ENCODE assay signal across 25 cellular contexts in the genomic region with DNA sequence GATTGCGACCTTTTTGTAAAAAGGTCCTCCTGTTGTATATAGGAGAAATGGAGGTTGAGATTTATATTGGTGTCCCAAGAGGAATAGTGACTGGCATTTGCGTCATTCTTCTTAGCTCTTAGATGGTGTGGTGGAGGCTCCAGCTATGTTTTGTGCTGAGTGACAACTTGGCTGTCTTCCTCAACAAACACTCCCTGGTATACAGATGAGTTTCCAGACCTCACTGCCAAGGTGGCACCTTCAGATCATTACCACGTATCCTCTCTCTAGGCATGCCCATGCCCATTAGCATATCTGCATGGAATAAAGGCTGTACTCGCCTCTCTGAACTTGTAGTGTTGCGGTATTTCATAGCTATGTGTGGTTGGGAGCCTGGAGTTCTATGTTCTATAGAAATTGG.
"Had no signal": no experiment of that assay in that cellular context is flagged by ENCODE, and none has a peak within 500 bp of the region (broad histone marks: within the 10 kb centered on the region; RNA-seq: fewer than 3 reads in every experiment).

No MANE protein-coding gene starts in this region.

- H3K27me3 Mint-ChIP-seq: dendritic cell treated with granulocyte-macrophage colony-stimulating factor and Interleukin-4, amounts not matched to agents 40 ng/mL and 50 ng/mL, for 4 days; effector memory CD8-positive, alpha-beta T cell had no signal

- H3K4me1 Mint-ChIP-seq: endodermal cell had no signal

- ATAC-seq: effector memory CD8-positive, alpha-beta T cell; esophagus mucosa; foreskin keratinocyte; gastrocnemius medialis; gastroesophageal sphincter had no signal

- H3K4me3 ChIP-seq: colonic mucosa, coronary artery, dorsolateral prefrontal cortex, esophagus muscularis mucosa, esophagus squamous epithelium, gastrocnemius medialis, gastroesophageal sphincter, heart left ventricle, heart right ventricle had no signal

- DNase-seq: colonic mucosa; cortex of kidney; dermis blood vessel endothelial cell; dorsolateral prefrontal cortex; effector CD4-positive, alpha-beta T cell; effector CD8-positive, alpha-beta T cell; effector memory CD4-positive, alpha-beta T cell; effector memory CD8-positive, alpha-beta T cell; endodermal cell; erythroblast; esophagus squamous epithelium; foreskin fibroblast; foreskin keratinocyte; foreskin melanocyte; gastrocnemius medialis; glutamatergic neuron; head of caudate nucleus; heart left ventricle; heart right ventricle had no signal

- H3K4me3 Mint-ChIP-seq: dendritic cell treated with granulocyte-macrophage colony-stimulating factor and Interleukin-4, amounts not matched to agents 40 ng/mL and 50 ng/mL, for 4 days; effector memory CD8-positive, alpha-beta T cell; endodermal cell had no signal

- H3K9me3 ChIP-seq: colonic mucosa, esophagus muscularis mucosa, gastroesophageal sphincter had no signal

- H3K27ac ChIP-seq: colonic mucosa, coronary artery, dorsolateral prefrontal cortex, epithelial cell of prostate, esophagus muscularis mucosa, esophagus squamous epithelium, foreskin keratinocyte, gastrocnemius medialis, gastroesophageal sphincter, heart left ventricle, heart right ventricle had no signal

- H3K4me1 ChIP-seq: colonic mucosa, esophagus muscularis mucosa, esophagus squamous epithelium, foreskin keratinocyte, gastrocnemius medialis, gastroesophageal sphincter, heart left ventricle, heart right ventricle had no signal

- H3K27me3 ChIP-seq: colonic mucosa, dorsolateral prefrontal cortex, esophagus muscularis mucosa, esophagus squamous epithelium, foreskin keratinocyte, gastrocnemius medialis, gastroesophageal sphincter, heart left ventricle, heart right ventricle had no signal

- H3K36me3 ChIP-seq: colonic mucosa had no signal
